18 cellular contexts compared by ENCODE assay signal in genomic region chr5:122120957-122121356, GRCh38. TPM values are rescaled to one million over a fixed set of nuclear protein-coding genes. Genes with fewer than 3 reads are reported as not detected.
DNase-seq lines count a peak whose midpoint lies in the region; TF ChIP-seq lines count a peak whose summit lies in the region.
"Had no signal": no experiment of that assay in that cellular context is flagged by ENCODE, and none has a peak within 500 bp of the region (broad histone marks: within the 10 kb centered on the region; RNA-seq: fewer than 3 reads in every experiment).

No MANE protein-coding gene starts in this region.

- DNase-seq in AG08395 (ENCODE audit: low spot score) (peak; percentile 43), HFFc6 (peak; percentile 46), RWPE1 (ENCODE audit: low spot score) (peak; percentile 23), fibroblast of mammary gland (ENCODE audit: low read depth) (peak; percentile 74), activated T-cell treated with anti-CD3 and anti-CD28 coated beads for 4 hours (no peak), midbrain (lab: John Stamatoyannopoulos, UW) (no peak), right atrium auricular region (ENCODE audit: low spot score) (no peak)
- no peak for DNase-seq in effector CD8-positive, alpha-beta T cell (lab: John Stamatoyannopoulos, UW)
- DNase-seq: activated B cell treated with CpG ODN at 0.5 μM for 24 hours; activated effector memory CD4-positive, alpha-beta T cell treated with Interleukin-2 at 50 U/mL for 16 hours; dermis blood vessel endothelial cell; esophagus squamous epithelium; NCI-H1105; retina; T-helper 1 cell had no signal

- no peaks in the 10 kb centered on the region for H3K4me1 ChIP-seq in right atrium auricular region

- POLR2A ChIA-PET in RWPE1 (lab: Yijun Ruan, JAX; ENCODE audit: low non-redundant PET), result no interaction called here

- no peaks in the 10 kb centered on the region for H3K9me3 ChIP-seq in right atrium auricular region
- H3K9me3 ChIP-seq: esophagus squamous epithelium had no signal

- no peaks in the 10 kb centered on the region; the same call in 1 of the 2 replicates for H3K27me3 Mint-ChIP-seq in HFFc6 (ENCODE audit: insufficient read depth)
- H3K27me3 Mint-ChIP-seq: stimulated activated naive CD8-positive, alpha-beta T cell treated with anti-CD3 and anti-CD28 coated beads, Interleukin-15, Interleukin-2, amounts not matched to agents 100 ng/mL and 50 ng/mL, for 24 hours had no signal

- H3K36me3 Mint-ChIP-seq in HFFc6 (ENCODE audit: low read depth), result no peaks in the 10 kb centered on the region

- no peaks in the 10 kb centered on the region for H3K36me3 ChIP-seq in right atrium auricular region
- H3K36me3 ChIP-seq: esophagus squamous epithelium had no signal

- no peak for TF ChIP-seq CTCF in HFFc6 (IDR thresholded peaks at IDR 0.05)
- TF ChIP-seq CTCF in RWPE1 (conservative IDR thresholded peaks at IDR 0.05; ENCODE audit: low read depth), result no peak
- no peak for TF ChIP-seq CTCF in fibroblast of mammary gland (conservative IDR thresholded peaks at IDR 0.05; ENCODE audit: control insufficient read depth, insufficient read depth, low read depth, low read length)
- no peak for TF ChIP-seq CTCF in right atrium auricular region (IDR thresholded peaks at IDR 0.05)

- CTCF ChIA-PET in RWPE1 (lab: Yijun Ruan, JAX), result interaction anchor here (0.6 kb wide), 1 partner anchor 210 kb away, joined by 3 read pairs; no protein-coding TSS in a partner anchor

- H3K9me3 Mint-ChIP-seq in HFFc6, result no peaks in the 10 kb centered on the region
- H3K9me3 Mint-ChIP-seq: activated B cell treated with CpG ODN at 0.5 μM for 24 hours; stimulated activated naive CD8-positive, alpha-beta T cell treated with anti-CD3 and anti-CD28 coated beads, Interleukin-15, Interleukin-2, amounts not matched to agents 100 ng/mL and 50 ng/mL, for 24 hours had no signal

- H3K27ac ChIP-seq in RWPE1 (no peak overlapping the region), right atrium auricular region (no peak overlapping the region)

- H3K4me1 Mint-ChIP-seq in HFFc6 (ENCODE audit: low read depth), result peaks cover 41% of the 10 kb centered on the region
- H3K4me1 Mint-ChIP-seq: activated B cell treated with CpG ODN at 0.5 μM for 24 hours had no signal

- H3K27me3 ChIP-seq in right atrium auricular region, result no peaks in the 10 kb centered on the region
- H3K27me3 ChIP-seq: esophagus squamous epithelium had no signal

- H3K27ac Mint-ChIP-seq in HFFc6, result peak overlapping the region; percentile 39
- H3K27ac Mint-ChIP-seq: activated B cell treated with CpG ODN at 0.5 μM for 24 hours; stimulated activated naive CD8-positive, alpha-beta T cell treated with anti-CD3 and anti-CD28 coated beads, Interleukin-15, Interleukin-2, amounts not matched to agents 100 ng/mL and 50 ng/mL, for 24 hours had no signal

- H3K4me3 Mint-ChIP-seq in HFFc6, result no peak overlapping the region
- H3K4me3 Mint-ChIP-seq: activated B cell treated with CpG ODN at 0.5 μM for 24 hours; stimulated activated naive CD8-positive, alpha-beta T cell treated with anti-CD3 and anti-CD28 coated beads, Interleukin-15, Interleukin-2, amounts not matched to agents 100 ng/mL and 50 ng/mL, for 24 hours had no signal

- H3K4me3 ChIP-seq in fibroblast of mammary gland (ENCODE audit: control insufficient read depth, low read depth, low read length) (no peak overlapping the region), right atrium auricular region (no peak overlapping the region)
- H3K4me3 ChIP-seq: esophagus squamous epithelium, GM12878 had no signal

RNA-seq across cellular contexts. Expression of gene ZNF474, which starts 8.4 kb away (rescaled TPM):
- under 1 TPM in 5 of 6 experiments, not detected in 1; 0.10 to 0.28 (median 0.16) TPM for total RNA-seq in HFFc6 (2021; fragmentation: NEBNext Ultra II Directional; extraction: Animal tissue kit (Norgen Biotek cat#: 25700))
- total RNA-seq in right atrium auricular region, result not detected
- total RNA-seq: activated B cell treated with CpG ODN at 0.5 μM for 24 hours; activated CD8-positive, alpha-beta memory T cell treated with anti-CD3 and anti-CD28 coated beads for 36 hours had no signal

RNA-seq across cellular contexts. Expression of gene LOX, which starts 42.9 kb away (rescaled TPM):
- total RNA-seq in HFFc6 (2021; fragmentation: NEBNext Ultra II Directional; extraction: Animal tissue kit (Norgen Biotek cat#: 25700)), result 1,000 to 10,000 TPM in 3 of 6 experiments, 100 to 1,000 TPM in 3; 890 to 1,151 (median 989) TPM
- total RNA-seq in right atrium auricular region, result 10 to 100 TPM; 10.1 to 11.6 TPM
- total RNA-seq: activated B cell treated with CpG ODN at 0.5 μM for 24 hours; activated CD8-positive, alpha-beta memory T cell treated with anti-CD3 and anti-CD28 coated beads for 36 hours had no signal

Comparison
In these comparisons a context has a peak if more than half of its experiments do, and no peak if none do; other contexts are left out.
1. DNase-seq: peak in AG08395 (single experiment), HFFc6 (single experiment), RWPE1 (single experiment) and fibroblast of mammary gland (single experiment); none in activated T-cell treated with anti-CD3 and anti-CD28 coated beads for 4 hours (single experiment), midbrain (single experiment), right atrium auricular region (single experiment) and effector CD8-positive, alpha-beta T cell (single experiment).
2. RNA of gene LOX, which starts 42.9 kb away (total RNA-seq): 890 to 1,151 TPM in HFFc6; 10.1 to 11.6 TPM in right atrium auricular region; every median in the first group is over 10 times any median in the second.